ENCODE assay signal across 3 cellular contexts in the genomic region with DNA sequence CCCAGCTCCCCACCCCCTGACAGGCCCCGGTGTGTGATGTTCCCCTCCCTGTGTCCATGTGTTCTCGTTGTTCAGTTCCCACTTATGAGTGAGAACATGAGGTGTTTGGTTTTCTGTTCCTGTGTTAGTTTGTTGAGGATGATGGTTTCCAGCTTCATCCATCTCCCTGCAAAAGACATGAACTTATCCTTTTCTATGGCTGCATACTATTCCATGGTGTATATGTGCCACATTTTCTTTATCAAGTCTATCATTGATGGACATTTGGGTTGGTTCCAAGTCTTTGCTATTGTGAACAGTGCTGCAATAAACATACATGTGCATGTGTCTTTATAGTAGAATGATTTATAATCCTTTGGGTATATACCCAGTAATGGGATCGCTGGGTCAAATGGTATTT.
DNase-seq lines count a peak whose midpoint lies in the region; ATAC-seq, FAIRE-seq and TF ChIP-seq lines count a peak whose summit lies in the region.
"Not testable (repeated sequence)": the region's sequence is repeated elsewhere in the genome, so short reads cannot be mapped to it uniquely, and the experiment has no call there.

No MANE protein-coding gene starts in this region.

- not testable (repeated sequence) for H3K4me2 ChIP-seq in K562 (ENCODE audit: insufficient read depth, low read length)

- H3K27me3 Mint-ChIP-seq in WTC11 (ENCODE audit: low read depth), result not testable (repeated sequence)

- H3K9me1 ChIP-seq in K562 (ENCODE audit: control insufficient read depth, insufficient read depth, low read length), result not testable (repeated sequence)

- not testable (repeated sequence) for H3K4me3 Mint-ChIP-seq in WTC11

- BruUV-seq in K562 (replicated peaks; lab: Mats Ljungman, UMichigan), result not testable (repeated sequence)

- peaks cover 70% of the 10 kb centered on the region for H3K4me1 Mint-ChIP-seq in WTC11

- not testable (repeated sequence) for H3K9me3 ChIP-seq in HEK293 (ENCODE audit: control insufficient read depth, insufficient read depth, low read depth, low read length); K562 (replicated peaks; ENCODE audit: control insufficient read depth, insufficient read depth, low read depth, low read length)

- DNase-seq in WTC11 (ENCODE audit: low spot score); K562 (ENCODE audit: extremely low read depth in 1 of 4, low spot score in 3 of 4): not testable (repeated sequence)

- 70% methylated on average over 2 of the region's 3 CpGs for WGBS in K562 (ENCODE audit: insufficient coverage, low coverage, missing lambda C conversion rate)

- H3K27ac ChIP-seq in HEK293 (ENCODE audit: extremely low read depth, low read depth, low read length); K562 (ENCODE audit: extremely low read depth, low read depth, low read length): not testable (repeated sequence)

- H3K27ac Mint-ChIP-seq in WTC11, result peak overlapping the region; percentile 84; the same call in 1 of the 2 replicates

- H3K9ac ChIP-seq in K562 (ENCODE audit: insufficient read depth in 1 of 2, low read depth in 2 of 2, low read length in 2 of 2), result not testable (repeated sequence)

- TF ChIP-seq POLR2A in K562 (conservative IDR thresholded peaks at IDR 0.05), result not testable (repeated sequence)

- H3K36me3 ChIP-seq in HEK293 (ENCODE audit: control insufficient read depth in 2 of 2, insufficient read depth in 1 of 2, low read length in 2 of 2); K562 (ENCODE audit: control insufficient read depth, insufficient read depth, low read length): not testable (repeated sequence)

- intact Hi-C loops in K562 (cut with micrococcal nuclease), result not testable (repeated sequence)

- H3K4me3 ChIP-seq in HEK293 (ENCODE audit: low read depth, low read length); K562: not testable (repeated sequence)

- not testable (repeated sequence) for H3K36me3 Mint-ChIP-seq in WTC11

- not testable (repeated sequence) for TF ChIP-seq CTCF in HEK293 (tag by site-specific recombination; IDR thresholded peaks at IDR 0.05); WTC11 (IDR thresholded peaks at IDR 0.05); K562 (IDR thresholded peaks at IDR 0.05 in 2 of 3, conservative IDR thresholded peaks at IDR 0.05 in 1 of 3; ENCODE audit: insufficient read depth in 2 of 3, low read depth in 1 of 3, low read length in 3 of 3)

- not testable (repeated sequence) for H3K79me2 ChIP-seq in K562 (ENCODE audit: control insufficient read depth, insufficient read depth, low read length)

- H3K4me1 ChIP-seq in HEK293 (ENCODE audit: control insufficient read depth, insufficient read depth, low read length); K562 (replicated peaks in 1 of 2; ENCODE audit: control insufficient read depth in 2 of 2, insufficient read depth in 2 of 2, low read length in 2 of 2): not testable (repeated sequence)

- H3K9me3 Mint-ChIP-seq in WTC11, result not testable (repeated sequence)

- H4K20me1 ChIP-seq in K562 (replicated peaks; ENCODE audit: control insufficient read depth, insufficient read depth, low read length), result not testable (repeated sequence)

- not testable (repeated sequence) for H2AFZ ChIP-seq in K562 (ENCODE audit: low read depth, low read length)

- not testable (repeated sequence) for TF ChIP-seq RAD21 in K562 (CRISPR knock-in tag; conservative IDR thresholded peaks at IDR 0.05 in 1 of 2, IDR thresholded peaks at IDR 0.05 in 1 of 2)

- CTCF ChIA-PET in HEK293 (lab: Yijun Ruan, JAX); WTC11 (lab: Charles Lee); K562 (lab: Yijun Ruan, JAX; ENCODE audit: low intra/inter-chr PET ratio): not testable (repeated sequence)

- POLR2A ChIA-PET in HEK293 (lab: Yijun Ruan, JAX); WTC11 (lab: Charles Lee); K562 (lab: Yijun Ruan, JAX): not testable (repeated sequence)

- not testable (repeated sequence) for ATAC-seq in WTC11, K562

- not testable (repeated sequence) for H3K27me3 ChIP-seq in K562 (ENCODE audit: control insufficient read depth in 2 of 2, insufficient read depth in 2 of 2, low read length in 2 of 2)

- not testable (repeated sequence) for TF ChIP-seq EP300 in K562 (IDR thresholded peaks at IDR 0.05; ENCODE audit: low read length)

- in situ Hi-C loops in K562 (cut with MboI), result not testable (repeated sequence)

- not testable (repeated sequence) for FAIRE-seq in K562 (lab: Jason Lieb, UNC)

TF ChIP-seq in HEK293, 187 proteins besides CTCF, POLR2A, EP300 and RAD21:
- peak; percentile 89 for TF ChIP-seq ZNF146 (tag by site-specific recombination; IDR thresholded peaks at IDR 0.05)
TF ChIP-seq in HEK293: peak in this region for 1; not testable (repeated sequence) for 186.

TF ChIP-seq in K562, 482 proteins besides CTCF, POLR2A, EP300 and RAD21:
- TF ChIP-seq ZNF146 (CRISPR knock-in tag; IDR thresholded peaks at IDR 0.05; ENCODE audit: unreplicated experiment), result peak; percentile 65
TF ChIP-seq in K562: peak in this region for 1; not testable (repeated sequence) for 481.
